ENCODE assay signal across 8 cellular contexts in genomic region chr21:36966066-36966845, GRCh38. TPM values are rescaled to one million over a fixed set of nuclear protein-coding genes. Genes with fewer than 3 reads are reported as not detected.
DNase-seq lines count a peak whose midpoint lies in the region; ATAC-seq and TF ChIP-seq lines count a peak whose summit lies in the region.

Gene HLCS (minus strand): TSS chr21:36966669. CDS start chr21:36966638, 31 bp downstream.

- peak within 1 kb of the TSS; percentile 82 for H3K4me3 ChIP-seq in upper lobe of right lung

- H3K4me1 ChIP-seq in upper lobe of right lung = peaks cover 14% of the 10 kb centered on the region

- peak within 1 kb of the TSS; percentile 78 for H3K4me3 Mint-ChIP-seq in activated naive CD4-positive, alpha-beta T cell treated with anti-CD3 and anti-CD28 coated beads for 36 hours
- H3K4me3 Mint-ChIP-seq in glutamatergic neuron (ENCODE audit: unreplicated experiment) = peak within 1 kb of the TSS; percentile 94

- H3K36me3 ChIP-seq in upper lobe of right lung = no peaks in the 10 kb centered on the region

- CTCF ChIA-PET in activated naive CD4-positive, alpha-beta T cell treated with anti-CD3 and anti-CD28 coated beads for 36 hours (lab: Charles Lee) = interaction anchor here (0.5 to 2.4 kb wide), 10 partner anchors 8 to 461 kb away, joined by 3 to 12 read pairs (median 4); no protein-coding TSS in a partner anchor

- TF ChIP-seq CTCF in glutamatergic neuron (IDR thresholded peaks at IDR 0.05; ENCODE audit: partially characterized antibody, unreplicated experiment) (no peak), upper lobe of right lung (IDR thresholded peaks at IDR 0.05) (no peak)

- H3K27me3 Mint-ChIP-seq in activated naive CD4-positive, alpha-beta T cell treated with anti-CD3 and anti-CD28 coated beads for 36 hours (ENCODE audit: low read depth) = no peaks in the 10 kb centered on the region
- H3K27me3 Mint-ChIP-seq in glutamatergic neuron (ENCODE audit: unreplicated experiment) = peaks cover 5% of the 10 kb centered on the region

- H3K27ac ChIP-seq in upper lobe of right lung = peak within 1 kb of the TSS; percentile 82

- in situ Hi-C loops in SK-MEL-5 (cut with HindIII; ENCODE audit: low pct_unique_long_range_greater_than_20kb, low sequenced_read_pairs) = no loop called here

- H3K27me3 ChIP-seq in upper lobe of right lung = no peaks in the 10 kb centered on the region

- H3K27ac Mint-ChIP-seq in activated naive CD4-positive, alpha-beta T cell treated with anti-CD3 and anti-CD28 coated beads for 36 hours = peak within 1 kb of the TSS; percentile 86
- H3K27ac Mint-ChIP-seq in glutamatergic neuron (ENCODE audit: unreplicated experiment) = peak within 1 kb of the TSS; percentile 84

- DNase-seq in ELR (ENCODE audit: low read depth) = peak; percentile 77
- DNase-seq in Kasumi-1 (lab: John Stamatoyannopoulos, UW) = peak; percentile 48 to 50
- peak; percentile 52 for DNase-seq in SK-MEL-5 (ENCODE audit: low read depth, low spot score)
- DNase-seq in activated naive CD4-positive, alpha-beta T cell treated with anti-CD3 and anti-CD28 coated beads for 36 hours = peak; percentile 72
- peak; percentile 66 for DNase-seq in glutamatergic neuron
- peak; percentile 85 for DNase-seq in posterior vena cava (ENCODE audit: low spot score)
- peak; percentile 90 for DNase-seq in upper lobe of right lung

- peaks cover 12% of the 10 kb centered on the region for H3K4me1 Mint-ChIP-seq in activated naive CD4-positive, alpha-beta T cell treated with anti-CD3 and anti-CD28 coated beads for 36 hours (ENCODE audit: low read depth)
- peaks cover 12% of the 10 kb centered on the region for H3K4me1 Mint-ChIP-seq in glutamatergic neuron (ENCODE audit: low read depth, unreplicated experiment)

- H3K36me3 Mint-ChIP-seq in activated naive CD4-positive, alpha-beta T cell treated with anti-CD3 and anti-CD28 coated beads for 36 hours (ENCODE audit: low read depth) = no peaks in the 10 kb centered on the region
- no peaks in the 10 kb centered on the region for H3K36me3 Mint-ChIP-seq in glutamatergic neuron (ENCODE audit: unreplicated experiment)

- ATAC-seq in GM21737 (IDR thresholded peaks at IDR 0.05; ENCODE audit: unreplicated experiment) = peak; percentile 78
- peak; percentile 95 for ATAC-seq in upper lobe of right lung

- intact Hi-C loops in activated naive CD4-positive, alpha-beta T cell treated with anti-CD3 and anti-CD28 coated beads for 36 hours (cut with micrococcal nuclease) = loop anchor here (1.0 to 10.0 kb wide), 5 partner anchors 19 to 641 kb away; partner anchors contain the start of genes MORC3, PIGP, TTC3 and VPS26C
- intact Hi-C loops in posterior vena cava (cut with DNase I) (no loop called here), upper lobe of right lung (cut with DNase I) (no loop called here)

- H3K9me3 Mint-ChIP-seq in activated naive CD4-positive, alpha-beta T cell treated with anti-CD3 and anti-CD28 coated beads for 36 hours = no peaks in the 10 kb centered on the region
- H3K9me3 Mint-ChIP-seq in glutamatergic neuron (ENCODE audit: unreplicated experiment) = peaks cover 12% of the 10 kb centered on the region

- no peaks in the 10 kb centered on the region for H3K9me3 ChIP-seq in upper lobe of right lung

RNA-seq across cellular contexts. Expression of gene HLCS, which starts in this region (rescaled TPM):
- total RNA-seq in SK-MEL-5 (2014; rRNA removed; shearing (Covaris generic)) = 27.7 and 33.8 TPM in 2 replicates
- 17.2 and 23.7 TPM in 2 replicates for polyA plus RNA-seq in SK-MEL-5 (2015; cell fraction: cytosol; rRNA removed)
- polyA plus RNA-seq in SK-MEL-5 (2015; cell fraction: nucleus; rRNA removed) = 33.6 and 35.5 TPM in 2 replicates
- total RNA-seq in activated naive CD4-positive, alpha-beta T cell treated with anti-CD3 and anti-CD28 coated beads for 36 hours = 10 to 100 TPM; 12.5 to 12.6 TPM
- total RNA-seq in glutamatergic neuron (ENCODE audit: unreplicated experiment) (15.9 TPM), posterior vena cava (10 to 100 TPM; 15.5 to 18.2 TPM), upper lobe of right lung (16.0 TPM)

Comparison
In these comparisons a context has a peak if more than half of its experiments do, and no peak if none do; other contexts are left out.
1. Peak in every context shown above with its lines: DNase-seq, ATAC-seq, H3K4me3 ChIP-seq and H3K27ac ChIP-seq.